ENCODE assay signal across 1 cellular context in genomic region chr1:146386851-146387749, GRCh38.
TF ChIP-seq lines count a peak whose summit lies in the region.

No MANE protein-coding gene starts in this region.

TF ChIP-seq in WTC11, 78 proteins besides CTCF, POLR2A, EP300 and RAD21 (continued from another document):
- TF ChIP-seq ARID4B (CRISPR knock-in tag; IDR thresholded peaks at IDR 0.05; ENCODE audit: borderline replicate concordance) (peak; percentile 89), ERG (CRISPR knock-in tag; IDR thresholded peaks at IDR 0.05) (peak; percentile 99)
